ENCODE assay signal across 20 cellular contexts in the genomic region with DNA sequence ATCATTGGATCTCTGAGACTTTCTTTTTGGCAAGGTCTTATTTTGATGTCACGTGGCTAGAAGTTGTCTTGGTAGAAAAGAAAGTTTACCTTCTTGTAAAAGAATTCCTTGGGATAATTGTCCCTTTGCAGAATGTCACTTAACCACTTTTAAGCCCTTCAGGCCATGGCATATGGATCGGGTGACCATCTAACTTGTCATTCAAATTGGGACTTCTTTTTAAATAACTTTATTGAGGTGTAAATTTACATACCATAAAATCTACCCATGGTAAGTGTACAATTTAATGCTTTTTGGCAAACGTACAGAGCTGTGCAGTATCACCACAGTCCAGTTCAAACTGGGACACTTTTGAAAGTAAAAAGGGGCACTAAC. TPM values are rescaled to one million over a fixed set of nuclear protein-coding genes. Genes with fewer than 3 reads are reported as not detected.
DNase-seq lines count a peak whose midpoint lies in the region; ATAC-seq and TF ChIP-seq lines count a peak whose summit lies in the region.
"Had no signal": no experiment of that assay in that cellular context is flagged by ENCODE, and none has a peak within 500 bp of the region (broad histone marks: within the 10 kb centered on the region; RNA-seq: fewer than 3 reads in every experiment).

No MANE protein-coding gene starts in this region.

- no peaks in the 10 kb centered on the region for H3K9me2 ChIP-seq in hepatocyte (replicated peaks; ENCODE audit: insufficient read depth)

- H3K27ac ChIP-seq in hepatocyte (peak overlapping the region; percentile 63), prostate gland (peak overlapping the region; percentile 44 to 53), vagina (peak overlapping the region; percentile 29)
- H3K27ac ChIP-seq: foreskin keratinocyte, KMS-11, SK-N-MC had no signal

- H3K27me3 ChIP-seq in hepatocyte, result no peaks in the 10 kb centered on the region
- H3K27me3 ChIP-seq in prostate gland (replicated peaks; ENCODE audit: insufficient read depth), result no peaks in the 10 kb centered on the region
- H3K27me3 ChIP-seq in vagina, result no peaks in the 10 kb centered on the region
- H3K27me3 ChIP-seq in BE2C, result no peaks in the 10 kb centered on the region
- H3K27me3 ChIP-seq: foreskin keratinocyte, right atrium auricular region had no signal

- no peak overlapping the region for H3K4me2 ChIP-seq in hepatocyte
- H3K4me2 ChIP-seq: KMS-11 had no signal

- no peak for TF ChIP-seq POLR2A in prostate gland (IDR thresholded peaks at IDR 0.05)
- no peak for TF ChIP-seq POLR2A in vagina (IDR thresholded peaks at IDR 0.05)

- no peaks in the 10 kb centered on the region for H3K36me3 ChIP-seq in hepatocyte (replicated peaks; ENCODE audit: insufficient read depth, low read depth)
- no peaks in the 10 kb centered on the region for H3K36me3 ChIP-seq in prostate gland
- no peaks in the 10 kb centered on the region for H3K36me3 ChIP-seq in vagina
- H3K36me3 ChIP-seq in BE2C, result peaks cover 12% of the 10 kb centered on the region
- H3K36me3 ChIP-seq: right atrium auricular region had no signal

- no peak for ATAC-seq in Right ventricle myocardium superior (ENCODE audit: poor library complexity)
- ATAC-seq: foreskin keratinocyte; stimulated activated effector memory CD8-positive, alpha-beta T cell treated with anti-CD3 and anti-CD28 coated beads, Interleukin-12 subunit alpha, Interleukin-12 subunit beta, amount 100 ng/mL, for 72 hours had no signal

- H3K9me3 ChIP-seq in hepatocyte (ENCODE audit: low read depth) (no peaks in the 10 kb centered on the region), prostate gland (no peaks in the 10 kb centered on the region), vagina (no peaks in the 10 kb centered on the region), BE2C (no peaks in the 10 kb centered on the region)
- H3K9me3 ChIP-seq: right atrium auricular region had no signal

- POLR2A ChIA-PET in MCF 10A (lab: Yijun Ruan, JAX), result interaction anchor here (0.8 kb wide), 1 partner anchor 22 kb away, joined by 4 read pairs; no protein-coding TSS in a partner anchor

- peaks cover 3% of the 10 kb centered on the region for H3K4me1 ChIP-seq in hepatocyte (ENCODE audit: insufficient read depth)
- H3K4me1 ChIP-seq in prostate gland (replicated peaks), result no peaks in the 10 kb centered on the region
- H3K4me1 ChIP-seq in vagina, result peaks cover 7% of the 10 kb centered on the region
- peaks cover 6% of the 10 kb centered on the region for H3K4me1 ChIP-seq in BE2C
- H3K4me1 ChIP-seq: foreskin keratinocyte, right atrium auricular region had no signal

- no peaks in the 10 kb centered on the region for H3K79me2 ChIP-seq in hepatocyte

- H3K27me3 Mint-ChIP-seq in MCF 10A (ENCODE audit: insufficient read depth, unreplicated experiment), result no peaks in the 10 kb centered on the region
- H3K27me3 Mint-ChIP-seq: activated CD4-positive, alpha-beta memory T cell treated with anti-CD3 and anti-CD28 coated beads, Interleukin-2, amount 10 ng/mL, durations not matched to agents 7 days and 5 days had no signal

- no peaks in the 10 kb centered on the region for H4K20me1 ChIP-seq in hepatocyte (ENCODE audit: insufficient read depth, poor library complexity, severe bottlenecking)

- H3K4me3 ChIP-seq in hepatocyte (no peak overlapping the region), prostate gland (no peak overlapping the region), vagina (no peak overlapping the region), BE2C (ENCODE audit: low read depth, low read length) (no peak overlapping the region)
- H3K4me3 ChIP-seq: right atrium auricular region, SK-N-MC had no signal

- DNase-seq in T47D (ENCODE audit: low read depth in 1 of 2, low spot score in 1 of 2) (peak; percentile 37 to 94), MCF 10A (ENCODE audit: unreplicated experiment) (no peak), hepatocyte (ENCODE audit: low spot score) (no peak), prostate gland (ENCODE audit: low spot score) (no peak), vagina (ENCODE audit: extremely low spot score in 2 of 2) (no peak), BE2C (no peak), Right ventricle myocardium superior (no peak), NCI-H1694 (lab: John Stamatoyannopoulos, UW) (no peak)
- DNase-seq: activated CD4-positive, alpha-beta memory T cell treated with anti-CD3 and anti-CD28 coated beads, Interleukin-2, amount 10 ng/mL, durations not matched to agents 7 days and 5 days; activated CD4-positive, CD25-positive, alpha-beta regulatory T cell; activated naive CD4-positive, alpha-beta T cell treated with Interleukin-2 at 50 U/mL for 16 hours; foreskin keratinocyte; NCI-H1105 treated with DMSO at 0.1 percent for 48 hours; NCI-H2171 treated with DMSO at 0.1 percent for 48 hours; NCI-H774; PC-3 had no signal

- H3K36me3 Mint-ChIP-seq in MCF 10A (ENCODE audit: insufficient read depth, unreplicated experiment), result peaks cover 33% of the 10 kb centered on the region
- H3K36me3 Mint-ChIP-seq: stimulated activated effector memory CD8-positive, alpha-beta T cell treated with anti-CD3 and anti-CD28 coated beads, Interleukin-12 subunit alpha, Interleukin-12 subunit beta, amount 100 ng/mL, for 72 hours had no signal

- TF ChIP-seq CTCF in MCF 10A (IDR thresholded peaks at IDR 0.05; ENCODE audit: unreplicated experiment), result no peak
- TF ChIP-seq CTCF in hepatocyte (IDR thresholded peaks at IDR 0.05; ENCODE audit: poor library complexity), result no peak
- TF ChIP-seq CTCF in prostate gland (IDR thresholded peaks at IDR 0.05), result no peak
- TF ChIP-seq CTCF in vagina (IDR thresholded peaks at IDR 0.05), result no peak
- TF ChIP-seq CTCF in BE2C (IDR thresholded peaks at IDR 0.05; ENCODE audit: low read depth, low read length), result no peak

- WGBS in hepatocyte (ENCODE audit: low lambda C conversion rate, missing lambda C conversion rate), result 63% methylated on average over 3 of the region's 3 CpGs
- 32% methylated on average over 3 of the region's 3 CpGs for WGBS in prostate gland

- BruUV-seq in MCF 10A (replicated peaks; lab: Mats Ljungman, UMichigan), result no TSS peak

- H3K9me3 Mint-ChIP-seq in MCF 10A (ENCODE audit: unreplicated experiment), result no peaks in the 10 kb centered on the region
- H3K9me3 Mint-ChIP-seq: activated CD4-positive, alpha-beta memory T cell treated with anti-CD3 and anti-CD28 coated beads, Interleukin-2, amount 10 ng/mL, durations not matched to agents 7 days and 5 days; stimulated activated effector memory CD8-positive, alpha-beta T cell treated with anti-CD3 and anti-CD28 coated beads, Interleukin-12 subunit alpha, Interleukin-12 subunit beta, amount 100 ng/mL, for 72 hours had no signal

- CTCF ChIA-PET in MCF 10A (lab: Yijun Ruan, JAX), result interaction anchor here (10.6 kb wide), 1 partner anchor 187 kb away, joined by 156 read pairs; no protein-coding TSS in a partner anchor

- H3K27ac Mint-ChIP-seq in MCF 10A (ENCODE audit: low read depth, unreplicated experiment), result no peak overlapping the region
- H3K27ac Mint-ChIP-seq: activated CD4-positive, alpha-beta memory T cell treated with anti-CD3 and anti-CD28 coated beads, Interleukin-2, amount 10 ng/mL, durations not matched to agents 7 days and 5 days; stimulated activated effector memory CD8-positive, alpha-beta T cell treated with anti-CD3 and anti-CD28 coated beads, Interleukin-12 subunit alpha, Interleukin-12 subunit beta, amount 100 ng/mL, for 72 hours had no signal

- no peak overlapping the region for H3K4me3 Mint-ChIP-seq in MCF 10A (ENCODE audit: unreplicated experiment)
- H3K4me3 Mint-ChIP-seq: activated CD4-positive, alpha-beta memory T cell treated with anti-CD3 and anti-CD28 coated beads, Interleukin-2, amount 10 ng/mL, durations not matched to agents 7 days and 5 days; stimulated activated effector memory CD8-positive, alpha-beta T cell treated with anti-CD3 and anti-CD28 coated beads, Interleukin-12 subunit alpha, Interleukin-12 subunit beta, amount 100 ng/mL, for 72 hours had no signal

- intact Hi-C loops in MCF 10A (cut with micrococcal nuclease) (no loop called here), prostate gland (cut with DNase I) (no loop called here), vagina (cut with DNase I) (loop anchor here (10.0 kb wide), 1 partner anchor 172 kb away; a partner anchor contains a TSS), Right ventricle myocardium superior (cut with DNase I) (no loop called here)

- in situ Hi-C loops in T47D (cut with HindIII; ENCODE audit: low pct_unique_long_range_greater_than_20kb, low sequenced_read_pairs), result no loop called here

- no peaks in the 10 kb centered on the region for H3K4me1 Mint-ChIP-seq in MCF 10A (ENCODE audit: insufficient read depth, unreplicated experiment)
- H3K4me1 Mint-ChIP-seq: activated CD4-positive, alpha-beta memory T cell treated with anti-CD3 and anti-CD28 coated beads, Interleukin-2, amount 10 ng/mL, durations not matched to agents 7 days and 5 days; stimulated activated effector memory CD8-positive, alpha-beta T cell treated with anti-CD3 and anti-CD28 coated beads, Interleukin-12 subunit alpha, Interleukin-12 subunit beta, amount 100 ng/mL, for 72 hours had no signal

- no peak overlapping the region for H2AFZ ChIP-seq in hepatocyte

RNA-seq across cellular contexts. Expression of a gene that starts 24.6 kb away (rescaled TPM):
- total RNA-seq in MCF 10A (2022) (16.5 and 19.8 TPM in 2 replicates), hepatocyte (14.6 and 22.5 TPM in 2 replicates), prostate gland (10 to 100 TPM; 11.3 to 40.0 TPM), vagina (16.0 TPM), Right ventricle myocardium superior (0.89 TPM)
- 15.9 and 23.7 TPM in 2 replicates for polyA plus RNA-seq in hepatocyte
- polyA plus RNA-seq in BE2C (2012; ENCODE audit: insufficient read depth, insufficient read length, low read depth), result 24.7 TPM

Comparison
In these comparisons a context has a peak if more than half of its experiments do, and no peak if none do; other contexts are left out.
1. DNase-seq: peak in T47D (2 of 2); none in MCF 10A (single experiment), hepatocyte (single experiment), prostate gland (single experiment), vagina (0 of 2), BE2C (single experiment), Right ventricle myocardium superior (single experiment) and NCI-H1694 (single experiment).
2. Peak in every context shown above with its lines, with median percentiles within 50 percentile points of each other: H3K27ac ChIP-seq.